In the genomic region with DNA sequence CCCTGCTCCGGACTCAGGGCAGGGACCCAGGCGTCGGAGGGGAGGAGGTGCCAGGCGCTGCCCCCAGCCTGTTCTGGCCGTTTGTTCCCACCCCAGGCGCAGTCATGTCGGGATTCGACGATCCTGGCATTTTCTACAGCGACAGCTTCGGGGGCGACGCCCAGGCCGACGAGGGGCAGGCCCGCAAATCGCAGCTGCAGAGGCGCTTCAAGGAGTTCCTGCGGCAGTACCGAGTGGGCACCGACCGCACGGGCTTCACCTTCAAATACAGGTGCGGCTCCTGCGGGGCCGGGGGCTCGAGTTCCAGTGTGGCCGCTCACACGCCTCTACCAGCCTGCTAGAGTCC, we compare ENCODE assay signal across 8 cellular contexts.
A peak's percentile ranks its signal among the peaks of the same experiment; 100 is the strongest.
DNase-seq lines count a peak whose midpoint lies in the region; ATAC-seq lines count a peak whose summit lies in the region.

No MANE protein-coding gene starts in this region.

- H3K4me3 ChIP-seq in iPS-18a (ENCODE audit: low read length) = peak overlapping the region; percentile 91

- peak overlapping the region; percentile 99 for H3K9ac ChIP-seq in iPS-18a (ENCODE audit: low read length)

- H3K4me1 Mint-ChIP-seq in activated naive CD4-positive, alpha-beta T cell treated with anti-CD3 and anti-CD28 coated beads, Interleukin-2, amount 50 U/mL, for 24 hours = peaks cover 14% of the 10 kb centered on the region

- H3K4me1 ChIP-seq in iPS-18a (ENCODE audit: control insufficient read depth, low read depth, low read length) = peaks cover 8% of the 10 kb centered on the region

- peaks cover 43% of the 10 kb centered on the region for H3K36me3 ChIP-seq in iPS-18a (ENCODE audit: control insufficient read depth, low read depth, low read length)

- no peaks in the 10 kb centered on the region for H3K9me3 Mint-ChIP-seq in activated naive CD4-positive, alpha-beta T cell treated with anti-CD3 and anti-CD28 coated beads, Interleukin-2, amount 50 U/mL, for 24 hours

- peak; percentile 12 for ATAC-seq in HG03521 (IDR thresholded peaks at IDR 0.05; ENCODE audit: unreplicated experiment)
- no peak for ATAC-seq in HG02938 (IDR thresholded peaks at IDR 0.05; ENCODE audit: unreplicated experiment)

- H3K36me3 Mint-ChIP-seq in activated naive CD4-positive, alpha-beta T cell treated with anti-CD3 and anti-CD28 coated beads, Interleukin-2, amount 50 U/mL, for 24 hours = peaks cover 13% of the 10 kb centered on the region

- H3K27me3 ChIP-seq in iPS-18a (ENCODE audit: control insufficient read depth, insufficient read depth, low read length) = no peaks in the 10 kb centered on the region

- H3K27ac ChIP-seq in iPS-18a (ENCODE audit: low read length) = peak overlapping the region; percentile 97

- H3K27ac Mint-ChIP-seq in activated naive CD4-positive, alpha-beta T cell treated with anti-CD3 and anti-CD28 coated beads, Interleukin-2, amount 50 U/mL, for 24 hours = peak overlapping the region; percentile 100

- peak; percentile 30 for DNase-seq in NCI-H146 (lab: John Stamatoyannopoulos, UW)
- DNase-seq in NCI-H146 treated with DMSO at 0.1 percent for 48 hours (lab: John Stamatoyannopoulos, UW; ENCODE audit: unreplicated experiment) = no peak
- DNase-seq in stimulated activated CD4-positive, alpha-beta T cell treated with anti-CD3 and anti-CD28 coated beads, Interleukin-4, amount 100 ng/mL, for 1 hour = peak; percentile 37
- DNase-seq in DMS153 treated with DMSO at 0.1 percent for 48 hours (lab: John Stamatoyannopoulos, UW; ENCODE audit: unreplicated experiment) = no peak

- no peaks in the 10 kb centered on the region for H3K9me3 ChIP-seq in iPS-18a (ENCODE audit: control insufficient read depth, low read depth, low read length)

- no peaks in the 10 kb centered on the region for H3K27me3 Mint-ChIP-seq in activated naive CD4-positive, alpha-beta T cell treated with anti-CD3 and anti-CD28 coated beads, Interleukin-2, amount 50 U/mL, for 24 hours

- H3K4me3 Mint-ChIP-seq in activated naive CD4-positive, alpha-beta T cell treated with anti-CD3 and anti-CD28 coated beads, Interleukin-2, amount 50 U/mL, for 24 hours = peak overlapping the region; percentile 99

Comparison
In these comparisons a context has a peak if more than half of its experiments do, and no peak if none do; other contexts are left out.
1. DNase-seq: peak in NCI-H146 (single experiment) and stimulated activated CD4-positive, alpha-beta T cell treated with anti-CD3 and anti-CD28 coated beads, Interleukin-4, amount 100 ng/mL, for 1 hour (single experiment); none in NCI-H146 treated with DMSO at 0.1 percent for 48 hours (single experiment) and DMS153 treated with DMSO at 0.1 percent for 48 hours (single experiment).